Comparison of ENCODE assay signal across 17 cellular contexts in genomic region chr21:43956667-43957030, GRCh38. TPM values are rescaled to one million over a fixed set of nuclear protein-coding genes. Genes with fewer than 3 reads are reported as not detected.
A peak's percentile ranks its signal among the peaks of the same experiment; 100 is the strongest.
DNase-seq lines count a peak whose midpoint lies in the region; ATAC-seq and TF ChIP-seq lines count a peak whose summit lies in the region.
"Had no signal": no experiment of that assay in that cellular context is flagged by ENCODE, and none has a peak within 500 bp of the region (broad histone marks: within the 10 kb centered on the region; RNA-seq: fewer than 3 reads in every experiment).

No MANE protein-coding gene starts in this region.

- H3K4me3 Mint-ChIP-seq in brain = no peak overlapping the region
- H3K4me3 Mint-ChIP-seq: activated CD4-positive, alpha-beta memory T cell treated with anti-CD3 and anti-CD28 coated beads for 36 hours; central memory CD8-positive, alpha-beta T cell had no signal

- peaks cover 19% of the 10 kb centered on the region for H3K36me3 Mint-ChIP-seq in brain

- H3K27ac ChIP-seq in tibial artery (no peak overlapping the region), suprapubic skin (no peak overlapping the region)
- H3K27ac ChIP-seq: left lung, neutrophil, Peyer's patch, thoracic aorta had no signal

- peak; percentile 46 for DNase-seq in Right ventricle myocardium inferior (ENCODE audit: missing footprints)
- DNase-seq in cardiac septum (ENCODE audit: low spot score) = no peak
- peak; percentile 67 for DNase-seq in iris pigment epithelial cell (ENCODE audit: low read depth)
- DNase-seq in SIG-M5 (lab: John Stamatoyannopoulos, UW) = no peak
- no peak for DNase-seq in tibial artery
- no peak for DNase-seq in suprapubic skin (ENCODE audit: low spot score in 2 of 2)
- DNase-seq: activated CD4-positive, alpha-beta memory T cell treated with anti-CD3 and anti-CD28 coated beads for 36 hours; activated effector memory CD4-positive, alpha-beta T cell treated with anti-CD3 and anti-CD28 coated beads, Interleukin-2, amount 50 U/mL, for 16 hours; DMS79; NCI-H1105; Peyer's patch had no signal

- H3K36me3 ChIP-seq in tibial artery (peaks cover 0 to 22% (median 21%) of the 10 kb centered on the region in 3 donors), suprapubic skin (peaks cover 33% of the 10 kb centered on the region)

- TF ChIP-seq EP300 in suprapubic skin (IDR thresholded peaks at IDR 0.05) = no peak

- no peaks in the 10 kb centered on the region for H3K9me3 Mint-ChIP-seq in brain
- H3K9me3 Mint-ChIP-seq: activated CD4-positive, alpha-beta memory T cell treated with anti-CD3 and anti-CD28 coated beads for 36 hours; central memory CD8-positive, alpha-beta T cell had no signal

- no peaks in the 10 kb centered on the region for H3K4me1 ChIP-seq in tibial artery
- H3K4me1 ChIP-seq in suprapubic skin = no peaks in the 10 kb centered on the region
- H3K4me1 ChIP-seq: left lung had no signal

- peak overlapping the region in 3 of 5 experiments; percentile 22 to 76 (median 42) for H3K27ac Mint-ChIP-seq in brain
- H3K27ac Mint-ChIP-seq: activated CD4-positive, alpha-beta memory T cell treated with anti-CD3 and anti-CD28 coated beads for 36 hours had no signal

- no peak for TF ChIP-seq POLR2A in suprapubic skin (IDR thresholded peaks at IDR 0.05)

- H3K27me3 ChIP-seq in tibial artery = no peaks in the 10 kb centered on the region
- H3K27me3 ChIP-seq in suprapubic skin = no peaks in the 10 kb centered on the region
- H3K27me3 ChIP-seq: left lung, neutrophil, Peyer's patch had no signal

- H3K9me3 ChIP-seq in tibial artery (no peaks in the 10 kb centered on the region), suprapubic skin (no peaks in the 10 kb centered on the region)
- H3K9me3 ChIP-seq: left lung, neutrophil, Peyer's patch, thoracic aorta had no signal

- H3K4me3 ChIP-seq in tibial artery (no peak overlapping the region), suprapubic skin (no peak overlapping the region)
- H3K4me3 ChIP-seq: left lung, Peyer's patch, thoracic aorta had no signal

- WGBS in suprapubic skin = 76% methylated on average over 6 of the region's 6 CpGs

- TF ChIP-seq CTCF in brain (conservative IDR thresholded peaks at IDR 0.05) (no peak), tibial artery (IDR thresholded peaks at IDR 0.05) (no peak), suprapubic skin (IDR thresholded peaks at IDR 0.05) (no peak)

- no peaks in the 10 kb centered on the region for H3K27me3 Mint-ChIP-seq in brain
- H3K27me3 Mint-ChIP-seq: activated CD4-positive, alpha-beta memory T cell treated with anti-CD3 and anti-CD28 coated beads for 36 hours; central memory CD8-positive, alpha-beta T cell had no signal

- intact Hi-C loops in Right ventricle myocardium inferior (cut with DNase I) (no loop called here), cardiac septum (cut with DNase I) (no loop called here), tibial artery (cut with DNase I; ENCODE audit: low total_unique reads) (no loop called here)

- peaks cover 25% of the 10 kb centered on the region for H3K4me1 Mint-ChIP-seq in brain

- ATAC-seq in Right ventricle myocardium inferior (peak; percentile 42), HG03571 (IDR thresholded peaks at IDR 0.05; ENCODE audit: unreplicated experiment) (no peak)
- ATAC-seq: left lung had no signal

RNA-seq across cellular contexts. Expression of gene TRAPPC10, which starts 55.5 kb away (rescaled TPM):
- total RNA-seq in Right ventricle myocardium inferior (20.3 TPM), cardiac septum (22.2 TPM), suprapubic skin (10 to 100 TPM; 31.0 to 51.8 (median 43.0) TPM)
- 18.2 TPM for polyA plus RNA-seq in brain (ENCODE audit: insufficient read depth, low read depth, low replicate concordance)

Comparison
In these comparisons a context has a peak if more than half of its experiments do, and no peak if none do; other contexts are left out.
1. DNase-seq: peak in Right ventricle myocardium inferior (single experiment) and iris pigment epithelial cell (single experiment); none in cardiac septum (single experiment), SIG-M5 (single experiment), tibial artery (0 of 2) and suprapubic skin (0 of 2).